In the genomic region with DNA sequence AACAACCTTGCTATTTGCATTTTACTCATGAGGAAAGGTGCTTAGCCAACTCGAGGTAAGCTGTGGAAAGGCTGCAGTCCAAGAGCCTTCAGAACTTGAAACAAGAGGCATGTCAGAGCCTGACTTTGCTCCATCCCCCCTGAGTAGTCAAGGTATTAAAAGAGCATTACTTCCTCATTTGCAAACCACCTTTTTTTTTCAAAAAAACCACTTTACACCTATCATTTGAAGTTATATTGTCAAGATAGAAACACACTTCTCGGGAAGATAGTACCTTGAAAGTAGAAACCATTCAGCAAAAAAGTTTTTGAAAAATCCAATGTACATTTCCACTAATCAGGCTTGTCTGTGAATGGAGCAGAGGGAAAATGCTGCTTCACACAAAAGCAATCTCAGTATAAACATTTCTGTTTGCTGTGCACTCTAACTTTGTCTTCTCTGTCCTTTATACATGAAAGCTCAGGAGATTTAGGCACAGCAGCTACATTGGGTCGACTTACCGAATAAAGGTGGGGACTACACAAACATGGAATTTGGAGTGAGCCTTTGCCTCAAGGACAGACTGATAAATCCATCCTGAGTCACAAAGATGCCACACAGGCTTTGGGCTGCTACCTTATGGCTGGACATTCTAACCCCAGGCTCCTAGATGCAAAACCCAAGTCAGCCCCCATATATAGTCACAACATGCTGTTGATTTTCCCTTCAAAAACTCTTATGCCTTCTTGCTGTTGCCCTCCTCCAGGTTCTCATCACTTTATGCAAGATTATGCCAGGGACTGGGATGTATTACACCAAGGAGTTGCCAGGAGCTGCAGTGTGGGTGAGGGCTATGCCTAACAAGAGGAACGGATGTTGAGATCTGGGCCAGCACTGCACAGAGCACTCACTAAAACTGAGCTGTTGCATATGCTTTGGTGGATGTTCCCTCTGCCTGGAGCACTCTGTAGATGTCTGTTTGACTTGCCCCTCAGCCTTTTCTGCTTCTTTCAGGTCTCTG, we compare ENCODE assay signal across 8 cellular contexts. TPM values are rescaled to one million over a fixed set of nuclear protein-coding genes. Genes with fewer than 3 reads are reported as not detected.
DNase-seq lines count a peak whose midpoint lies in the region; ATAC-seq and TF ChIP-seq lines count a peak whose summit lies in the region.

No MANE protein-coding gene starts in this region.

- in situ Hi-C loops in GM13976 (cut with MboI; ENCODE audit: low sequenced_read_pairs, unreplicated experiment) = no loop called here

- peaks cover 63% of the 10 kb centered on the region for H3F3A ChIP-seq in MM.1S (ENCODE audit: insufficient read depth, low read length)

- no peaks in the 10 kb centered on the region for H3K79me2 ChIP-seq in MM.1S (ENCODE audit: low read length)

- H3K4me2 ChIP-seq in MM.1S (ENCODE audit: low read depth, low read length) = peak overlapping the region; percentile 81

- peak overlapping the region; percentile 98 for H3K27ac ChIP-seq in MM.1S (ENCODE audit: low read length)
- peak overlapping the region in 2 of 3 donors; percentile 45 to 52 for H3K27ac ChIP-seq in right lobe of liver

- no peak overlapping the region for H2AFZ ChIP-seq in MM.1S (ENCODE audit: low read length)

- H3K4me1 ChIP-seq in MM.1S (ENCODE audit: low read length) = peaks cover 71% of the 10 kb centered on the region
- H3K4me1 ChIP-seq in right lobe of liver = peaks cover 0 to 10% (median 4%) of the 10 kb centered on the region in 4 donors

- H3K9ac ChIP-seq in MM.1S (ENCODE audit: low read length) = peak overlapping the region; percentile 68

- no peaks in the 10 kb centered on the region for H3K36me3 ChIP-seq in MM.1S (replicated peaks; ENCODE audit: insufficient read depth, low read length)
- no peaks in the 10 kb centered on the region for H3K36me3 ChIP-seq in right lobe of liver

- H3K4me3 ChIP-seq in MM.1S (ENCODE audit: low read length) (peak overlapping the region; percentile 36), right lobe of liver (peak overlapping the region in 1 of 3 donors; percentile 34)

- no peaks in the 10 kb centered on the region for H4K20me1 ChIP-seq in MM.1S (ENCODE audit: insufficient read depth, low read length)

- H3K27me3 ChIP-seq in MM.1S (replicated peaks; ENCODE audit: insufficient read depth, low read length) (no peaks in the 10 kb centered on the region), right lobe of liver (no peaks in the 10 kb centered on the region)

- no peak for TF ChIP-seq CTCF in GM13976 (IDR thresholded peaks at IDR 0.05; ENCODE audit: borderline replicate concordance, control extremely low read depth, extremely low read depth, insufficient read depth, missing control alignments)
- no peak for TF ChIP-seq CTCF in MM.1S (IDR thresholded peaks at IDR 0.05; ENCODE audit: low read length)
- no peak for TF ChIP-seq CTCF in right lobe of liver (IDR thresholded peaks at IDR 0.05)

- ATAC-seq in GM21717 (IDR thresholded peaks at IDR 0.05; ENCODE audit: unreplicated experiment) (peak; percentile 82), right lobe of liver (peak; percentile 32 to 55 (median 43))

- DNase-seq in GM13976 (ENCODE audit: low spot score) (peak; percentile 43), MM.1S (peak; percentile 78), right lobe of liver (no peak), NCI-H2227 (lab: John Stamatoyannopoulos, UW; ENCODE audit: unreplicated experiment) (no peak), NCI-H526 (lab: John Stamatoyannopoulos, UW) (no peak), GF-D8 (lab: John Stamatoyannopoulos, UW) (no peak)
- DNase-seq in stimulated activated CD4-positive, alpha-beta T cell treated with anti-CD3 and anti-CD28 coated beads, Interleukin-4, amount 100 ng/mL, for 4 hours = no peak

- TF ChIP-seq POLR2A in right lobe of liver (IDR thresholded peaks at IDR 0.05) = no peak

- no peaks in the 10 kb centered on the region for H3K9me2 ChIP-seq in MM.1S (replicated peaks; ENCODE audit: insufficient read depth, low read length)

- H3K9me3 ChIP-seq in MM.1S (replicated peaks; ENCODE audit: insufficient read depth, low read length) = no peaks in the 10 kb centered on the region
- no peaks in the 10 kb centered on the region for H3K9me3 ChIP-seq in right lobe of liver

- intact Hi-C loops in right lobe of liver (cut with DNase I) = no loop called here

- WGBS in right lobe of liver (ENCODE audit: insufficient coverage, low coverage, low lambda C conversion rate, missing lambda C conversion rate) = 54% methylated on average over 5 of the region's 5 CpGs

RNA-seq across cellular contexts. Expression of gene EML4, which starts 41.4 kb away (rescaled TPM):
- 10 to 100 TPM; 28.3 to 55.7 (median 36.7) TPM for total RNA-seq in right lobe of liver

Comparison
In these comparisons a context has a peak if more than half of its experiments do, and no peak if none do; other contexts are left out.
1. DNase-seq: peak in GM13976 (single experiment) and MM.1S (single experiment); none in right lobe of liver (0 of 3), NCI-H2227 (single experiment), NCI-H526 (0 of 2), stimulated activated CD4-positive, alpha-beta T cell treated with anti-CD3 and anti-CD28 coated beads, Interleukin-4, amount 100 ng/mL, for 4 hours (0 of 2) and GF-D8 (single experiment).